1 cellular context compared by ENCODE assay signal in the genomic region with DNA sequence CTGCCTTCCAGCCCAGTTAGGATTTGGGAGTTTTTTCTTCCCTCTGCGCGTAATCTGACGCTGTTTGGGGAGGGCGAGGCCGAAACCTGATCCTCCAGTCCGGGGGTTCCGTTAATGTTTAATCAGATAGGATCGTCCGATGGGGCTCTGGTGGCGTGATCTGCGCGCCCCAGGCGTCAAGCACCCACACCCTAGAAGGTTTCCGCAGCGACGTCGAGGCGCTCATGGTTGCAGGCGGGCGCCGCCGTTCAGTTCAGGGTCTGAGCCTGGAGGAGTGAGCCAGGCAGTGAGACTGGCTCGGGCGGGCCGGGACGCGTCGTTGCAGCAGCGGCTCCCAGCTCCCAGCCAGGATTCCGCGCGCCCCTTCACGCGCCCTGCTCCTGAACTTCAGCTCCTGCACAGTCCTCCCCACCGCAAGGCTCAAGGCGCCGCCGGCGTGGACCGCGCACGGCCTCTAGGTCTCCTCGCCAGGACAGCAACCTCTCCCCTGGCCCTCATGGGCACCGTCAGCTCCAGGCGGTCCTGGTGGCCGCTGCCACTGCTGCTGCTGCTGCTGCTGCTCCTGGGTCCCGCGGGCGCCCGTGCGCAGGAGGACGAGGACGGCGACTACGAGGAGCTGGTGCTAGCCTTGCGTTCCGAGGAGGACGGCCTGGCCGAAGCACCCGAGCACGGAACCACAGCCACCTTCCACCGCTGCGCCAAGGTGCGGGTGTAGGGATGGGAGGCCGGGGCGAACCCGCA.
TF ChIP-seq lines count a peak whose summit lies in the region.

A gene (plus strand): TSS at position 207 of the 741 bp plus-strand sequence. CDS start 290 bp downstream, at position 497.

TF ChIP-seq in SK-N-SH treated with all-trans-retinoic acid at 6 μM for 48 hours, 23 proteins besides CTCF, POLR2A, EP300 and RAD21 (continued from another document):
- TF ChIP-seq, protein P1, sequence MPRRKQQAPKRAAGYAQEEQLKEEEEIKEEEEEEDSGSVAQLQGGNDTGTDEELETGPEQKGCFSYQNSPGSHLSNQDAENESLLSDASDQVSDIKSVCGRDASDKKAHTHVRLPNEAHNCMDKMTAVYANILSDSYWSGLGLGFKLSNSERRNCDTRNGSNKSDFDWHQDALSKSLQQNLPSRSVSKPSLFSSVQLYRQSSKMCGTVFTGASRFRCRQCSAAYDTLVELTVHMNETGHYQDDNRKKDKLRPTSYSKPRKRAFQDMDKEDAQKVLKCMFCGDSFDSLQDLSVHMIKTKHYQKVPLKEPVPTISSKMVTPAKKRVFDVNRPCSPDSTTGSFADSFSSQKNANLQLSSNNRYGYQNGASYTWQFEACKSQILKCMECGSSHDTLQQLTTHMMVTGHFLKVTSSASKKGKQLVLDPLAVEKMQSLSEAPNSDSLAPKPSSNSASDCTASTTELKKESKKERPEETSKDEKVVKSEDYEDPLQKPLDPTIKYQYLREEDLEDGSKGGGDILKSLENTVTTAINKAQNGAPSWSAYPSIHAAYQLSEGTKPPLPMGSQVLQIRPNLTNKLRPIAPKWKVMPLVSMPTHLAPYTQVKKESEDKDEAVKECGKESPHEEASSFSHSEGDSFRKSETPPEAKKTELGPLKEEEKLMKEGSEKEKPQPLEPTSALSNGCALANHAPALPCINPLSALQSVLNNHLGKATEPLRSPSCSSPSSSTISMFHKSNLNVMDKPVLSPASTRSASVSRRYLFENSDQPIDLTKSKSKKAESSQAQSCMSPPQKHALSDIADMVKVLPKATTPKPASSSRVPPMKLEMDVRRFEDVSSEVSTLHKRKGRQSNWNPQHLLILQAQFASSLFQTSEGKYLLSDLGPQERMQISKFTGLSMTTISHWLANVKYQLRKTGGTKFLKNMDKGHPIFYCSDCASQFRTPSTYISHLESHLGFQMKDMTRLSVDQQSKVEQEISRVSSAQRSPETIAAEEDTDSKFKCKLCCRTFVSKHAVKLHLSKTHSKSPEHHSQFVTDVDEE (CRISPR knock-in tag; IDR thresholded peaks at IDR 0.05): no peak
